13 cellular contexts compared by ENCODE assay signal in genomic region chr13:39244561-39245230, GRCh38.
"Had no signal": no experiment of that assay in that cellular context is flagged by ENCODE, and none has a peak within 500 bp of the region (broad histone marks: within the 10 kb centered on the region; RNA-seq: fewer than 3 reads in every experiment).

No MANE protein-coding gene starts in this region.

- ATAC-seq: activated CD8-positive, alpha-beta memory T cell treated with anti-CD3 and anti-CD28 coated beads, Interleukin-2, amount 10 ng/mL, durations not matched to agents 7 days and 5 days; activated T-cell treated with anti-CD3 and anti-CD28 coated beads, Interleukin-2, amount 50 U/mL, for 4 hours; effector memory CD8-positive, alpha-beta T cell; left ventricle myocardium superior had no signal

- H3K36me3 ChIP-seq: brain microvascular endothelial cell had no signal

- H3K27ac ChIP-seq: brain microvascular endothelial cell had no signal

- DNase-seq: activated CD4-positive, alpha-beta T cell treated with anti-CD3 and anti-CD28 coated beads for 1 hour; activated CD4-positive, alpha-beta T cell treated with anti-CD3 and anti-CD28 coated beads, Interleukin-2, amount 50 U/mL, for 48 hours; activated CD8-positive, alpha-beta memory T cell treated with anti-CD3 and anti-CD28 coated beads, Interleukin-2, amount 10 ng/mL, durations not matched to agents 7 days and 5 days; activated effector memory CD4-positive, alpha-beta T cell treated with anti-CD3 and anti-CD28 coated beads, Interleukin-2, amount 50 U/mL, for 16 hours; activated T-cell treated with anti-CD3 and anti-CD28 coated beads, Interleukin-2, amount 50 U/mL, for 4 hours; brain microvascular endothelial cell; effector memory CD8-positive, alpha-beta T cell; kidney; left ventricle myocardium superior; mesendoderm; stimulated activated CD4-positive, alpha-beta T cell treated with anti-CD3 and anti-CD28 coated beads, Interleukin-2, amount 100 ng/mL, for 48 hours; stimulated activated naive CD4-positive, alpha-beta T cell treated with Interleukin-2 at 50 U/mL for 16 hours; trophoblast cell had no signal

- H3K27me3 ChIP-seq: brain microvascular endothelial cell had no signal
